ENCODE assay signal across 1 cellular context in genomic region chr2:63841254-63842022, GRCh38.
TF ChIP-seq lines count a peak whose summit lies in the region.

Gene UGP2 (plus strand): TSS chr2:63841896. CDS start chr2:63842186, 290 bp downstream.

TF ChIP-seq in HepG2, 621 proteins besides CTCF, POLR2A, EP300 and RAD21 (continued from another document and continues in another):
- no peak; the same call in 1 of the 2 replicates for TF ChIP-seq NFAT5 (CRISPR knock-in tag; IDR thresholded peaks at IDR 0.05)
- TF ChIP-seq ERF (CRISPR knock-in tag; IDR thresholded peaks at IDR 0.05) = peak; percentile 65; the same call in 1 of the 2 replicates
- TF ChIP-seq HOXA5 (CRISPR knock-in tag; IDR thresholded peaks at IDR 0.05) = no peak; the same call in 1 of the 2 replicates
- TF ChIP-seq ZNF75D (CRISPR knock-in tag; IDR thresholded peaks at IDR 0.05; ENCODE audit: borderline replicate concordance) = no peak; the same call in 1 of the 2 replicates
- TF ChIP-seq AHDC1 (CRISPR knock-in tag; IDR thresholded peaks at IDR 0.05; ENCODE audit: borderline replicate concordance) = peak; percentile 43; the same call in 1 of the 2 replicates
- no peak for TF ChIP-seq RBM22 (optimal IDR thresholded peaks at IDR 0.05; ENCODE audit: low read length)
- TF ChIP-seq ZNF781 (CRISPR knock-in tag; IDR thresholded peaks at IDR 0.05; ENCODE audit: borderline replicate concordance, not compliant biosample characterization) = no peak
- TF ChIP-seq MEF2D (CRISPR knock-in tag; IDR thresholded peaks at IDR 0.05) = no peak
- TF ChIP-seq ZNF800 (CRISPR knock-in tag; IDR thresholded peaks at IDR 0.05) = peak; percentile 29; the same call in 1 of the 2 replicates
- TF ChIP-seq MATR3 (CRISPR knock-in tag; IDR thresholded peaks at IDR 0.05) = no peak
- TF ChIP-seq DMTF1 (CRISPR knock-in tag; IDR thresholded peaks at IDR 0.05) = 0 out of 2 replicates have a peak, but pooled peaks have one; percentile 40
- peak in 1 of 2 experiments; percentile 67; a peak in 2 of 4 replicates for TF ChIP-seq KLF16 (CRISPR knock-in tag; IDR thresholded peaks at IDR 0.05)
- TF ChIP-seq MBD4 (IDR thresholded peaks at IDR 0.05; ENCODE audit: borderline replicate concordance, low read length) = no peak
- TF ChIP-seq NPAS2 (CRISPR knock-in tag; IDR thresholded peaks at IDR 0.05; ENCODE audit: borderline replicate concordance) = no peak
- TF ChIP-seq ZNF207 (IDR thresholded peaks at IDR 0.05; ENCODE audit: borderline replicate concordance) = no peak
- peak; percentile 79 for TF ChIP-seq POLR2G (IDR thresholded peaks at IDR 0.05; ENCODE audit: low read depth, low read length)
- TF ChIP-seq JUN (CRISPR knock-in tag; IDR thresholded peaks at IDR 0.05) = no peak
- no peak for TF ChIP-seq ZNF672 (CRISPR knock-in tag; IDR thresholded peaks at IDR 0.05)
- no peak for TF ChIP-seq KDM6A (CRISPR knock-in tag; IDR thresholded peaks at IDR 0.05; ENCODE audit: low read depth)
- peak; percentile 66; the same call in 1 of the 2 replicates for TF ChIP-seq ZBTB38 (CRISPR knock-in tag; IDR thresholded peaks at IDR 0.05)
- TF ChIP-seq MIER2 (CRISPR knock-in tag; IDR thresholded peaks at IDR 0.05) = no peak
- TF ChIP-seq ZNF124 (CRISPR knock-in tag; IDR thresholded peaks at IDR 0.05) = peak; percentile 39; the same call in 1 of the 2 replicates
- no peak for TF ChIP-seq HINFP (CRISPR knock-in tag; IDR thresholded peaks at IDR 0.05; ENCODE audit: low read depth)
- TF ChIP-seq SMAD3 (CRISPR knock-in tag; IDR thresholded peaks at IDR 0.05) = no peak
- TF ChIP-seq PTBP1 (IDR thresholded peaks at IDR 0.05; ENCODE audit: low read depth, low read length, poor library complexity, severe bottlenecking) = no peak
- peak; percentile 87 for TF ChIP-seq ZNF317 (CRISPR knock-in tag; IDR thresholded peaks at IDR 0.05)
- peak; percentile 45; the same call in 1 of the 2 replicates for TF ChIP-seq PPARG (CRISPR knock-in tag; conservative IDR thresholded peaks at IDR 0.05)
- TF ChIP-seq UBTF (CRISPR knock-in tag; IDR thresholded peaks at IDR 0.05) = peak; percentile 97
- peak; percentile 85 for TF ChIP-seq ZNF777 (CRISPR knock-in tag; IDR thresholded peaks at IDR 0.05)
- no peak; the same call in 1 of the 2 replicates for TF ChIP-seq ZNF782 (CRISPR knock-in tag; IDR thresholded peaks at IDR 0.05; ENCODE audit: borderline replicate concordance)
- peak; percentile 36; the same call in 1 of the 2 replicates for TF ChIP-seq HIVEP1 (CRISPR knock-in tag; IDR thresholded peaks at IDR 0.05)
- no peak for TF ChIP-seq ZNF737 (CRISPR knock-in tag; IDR thresholded peaks at IDR 0.05; ENCODE audit: borderline replicate concordance)
